In the genomic region with DNA sequence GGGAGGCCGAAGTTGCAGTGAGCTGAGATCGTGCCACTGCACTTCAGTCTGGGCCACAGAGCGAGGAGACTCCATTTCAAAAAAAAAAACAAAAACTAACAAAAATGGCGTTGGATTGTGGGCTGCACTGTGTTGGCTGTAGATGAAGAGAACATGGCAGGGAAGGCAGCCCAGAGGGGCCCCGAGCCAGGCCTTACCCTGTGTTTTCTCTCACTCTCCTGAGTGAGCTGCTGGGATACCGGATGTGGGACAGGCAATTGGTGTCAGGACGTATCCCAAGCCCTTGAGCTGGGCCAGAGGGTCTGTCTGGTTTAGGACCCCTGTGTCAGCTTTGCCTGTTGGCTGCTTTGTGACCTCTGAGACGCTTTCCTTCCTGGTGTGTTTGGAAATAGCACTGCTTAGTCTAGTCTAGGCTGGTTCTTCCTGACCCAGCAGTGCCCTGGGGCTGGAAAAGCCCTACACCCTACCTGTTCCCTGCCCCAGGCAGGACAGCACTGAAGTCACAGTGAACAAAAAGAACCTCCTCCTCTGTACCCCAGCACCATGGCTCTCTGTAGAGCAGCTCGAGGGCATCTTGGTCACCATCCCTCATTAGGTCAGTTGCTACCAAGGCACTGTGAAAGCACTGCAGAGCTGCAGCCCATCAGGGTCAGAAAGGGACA, we compare ENCODE assay signal across 13 cellular contexts.
"Had no signal": no experiment of that assay in that cellular context is flagged by ENCODE, and none has a peak within 500 bp of the region (broad histone marks: within the 10 kb centered on the region; RNA-seq: fewer than 3 reads in every experiment).

No MANE protein-coding gene starts in this region.

- H3K4me3 Mint-ChIP-seq: activated naive CD8-positive, alpha-beta T cell; naive thymus-derived CD8-positive, alpha-beta T cell; stimulated activated naive CD8-positive, alpha-beta T cell treated with anti-CD3 and anti-CD28 coated beads, Interleukin-15, Interleukin-2, amounts not matched to agents 100 ng/mL and 50 ng/mL, for 24 hours; T-helper 2 cell treated with Interferon-gamma antibody and Interleukin-4, amounts not matched to agents 5 μg/mL and 100 μg/mL, for 36 hours had no signal

- H3K4me1 ChIP-seq: psoas muscle had no signal

- H3K27ac Mint-ChIP-seq: activated naive CD8-positive, alpha-beta T cell; stimulated activated naive CD8-positive, alpha-beta T cell treated with anti-CD3 and anti-CD28 coated beads, Interleukin-15, Interleukin-2, amounts not matched to agents 100 ng/mL and 50 ng/mL, for 24 hours; T-helper 2 cell treated with Interferon-gamma antibody and Interleukin-4, amounts not matched to agents 5 μg/mL and 100 μg/mL, for 36 hours had no signal

- H3K27me3 ChIP-seq: brain microvascular endothelial cell, hepatocyte had no signal

- H3K9me3 Mint-ChIP-seq: naive thymus-derived CD8-positive, alpha-beta T cell; stimulated activated naive CD8-positive, alpha-beta T cell treated with anti-CD3 and anti-CD28 coated beads, Interleukin-15, Interleukin-2, amounts not matched to agents 100 ng/mL and 50 ng/mL, for 24 hours; T-helper 2 cell treated with Interferon-gamma antibody and Interleukin-4, amounts not matched to agents 5 μg/mL and 100 μg/mL, for 36 hours had no signal

- H3K9me3 ChIP-seq: left ventricle myocardium inferior, psoas muscle had no signal

- DNase-seq: activated CD4-positive, alpha-beta T cell treated with anti-CD3 and anti-CD28 coated beads, Interleukin-2, amount 50 U/mL, for 1 hour; activated gamma-delta T cell treated with Interleukin-2 at 50 U/mL for 16 hours; brain microvascular endothelial cell; dermis blood vessel endothelial cell; left ventricle myocardium inferior; mesenchymal stem cell; naive thymus-derived CD8-positive, alpha-beta T cell; psoas muscle had no signal

- H3K4me3 ChIP-seq: hepatocyte, left ventricle myocardium inferior, psoas muscle had no signal

- ATAC-seq: naive thymus-derived CD8-positive, alpha-beta T cell; psoas muscle; sciatic nerve had no signal

- H3K27me3 Mint-ChIP-seq: activated naive CD8-positive, alpha-beta T cell; naive thymus-derived CD8-positive, alpha-beta T cell; stimulated activated naive CD8-positive, alpha-beta T cell treated with anti-CD3 and anti-CD28 coated beads, Interleukin-15, Interleukin-2, amounts not matched to agents 100 ng/mL and 50 ng/mL, for 24 hours had no signal

- H3K27ac ChIP-seq: brain microvascular endothelial cell, hepatocyte, left ventricle myocardium inferior, psoas muscle had no signal
